ENCODE assay signal across 15 cellular contexts in the genomic region with DNA sequence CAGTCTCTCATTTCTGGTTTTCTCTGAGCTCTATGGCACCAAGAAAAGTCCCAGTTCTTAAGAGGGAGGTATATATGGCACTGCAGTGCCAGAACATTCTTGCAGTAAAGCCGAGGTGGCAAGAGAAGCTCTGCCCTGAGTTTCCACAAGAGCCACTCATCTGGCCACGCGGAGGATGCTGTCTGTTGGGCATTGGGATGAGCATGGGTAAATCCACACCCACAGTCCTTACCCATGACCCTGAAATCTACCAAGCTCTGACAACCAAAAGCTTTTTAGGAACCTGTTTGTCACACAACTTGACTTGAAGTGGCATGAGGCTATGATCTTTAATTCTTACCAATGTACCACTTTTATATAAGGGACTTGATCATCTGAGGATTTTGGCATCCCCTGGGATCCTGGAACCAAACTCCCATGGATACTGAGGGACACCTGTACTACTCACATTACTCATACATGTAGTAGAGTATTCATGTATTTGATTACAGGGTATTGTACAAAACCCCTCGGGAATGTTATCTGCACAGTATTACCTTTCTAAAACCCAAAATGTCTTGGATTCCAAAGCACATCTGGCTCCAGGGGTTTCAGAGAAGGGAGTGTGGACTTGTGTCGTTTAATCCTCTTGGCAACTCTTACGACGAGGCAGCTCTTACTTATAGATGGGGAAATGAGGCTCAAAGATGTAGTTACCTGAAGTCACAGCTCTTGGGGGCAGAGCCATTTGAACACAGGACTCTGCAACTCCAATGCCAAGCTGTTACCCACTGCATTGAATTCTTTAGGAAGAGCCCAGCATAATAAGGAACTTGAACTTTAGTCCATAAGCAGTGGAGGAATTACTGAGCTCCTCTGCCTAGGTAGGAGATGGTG. TPM values are rescaled to one million over a fixed set of nuclear protein-coding genes. Genes with fewer than 3 reads are reported as not detected.
A peak's percentile ranks its signal among the peaks of the same experiment; 100 is the strongest.
DNase-seq lines count a peak whose midpoint lies in the region; ATAC-seq and TF ChIP-seq lines count a peak whose summit lies in the region.
"Had no signal": no experiment of that assay in that cellular context is flagged by ENCODE, and none has a peak within 500 bp of the region (broad histone marks: within the 10 kb centered on the region; RNA-seq: fewer than 3 reads in every experiment).

No MANE protein-coding gene starts in this region.

- H3K9me3 Mint-ChIP-seq in memory B cell, result no peaks in the 10 kb centered on the region
- H3K9me3 Mint-ChIP-seq: mesothelial cell of epicardium had no signal

- CTCF ChIA-PET in HCT116 (lab: Charles Lee), result interaction anchor here (0.6 to 1.6 kb wide), 6 partner anchors 9 to 22 kb away, joined by 3 to 4 read pairs (median 3); a partner anchor contains a TSS

- no peaks in the 10 kb centered on the region for H3K9me2 ChIP-seq in HCT116 (ENCODE audit: insufficient read depth)

- no peak overlapping the region for H3K27ac ChIP-seq in HCT116 (ENCODE audit: low read depth, low read length)
- no peak overlapping the region for H3K27ac ChIP-seq in gastroesophageal sphincter
- H3K27ac ChIP-seq: ovary, skin epidermis had no signal

- peaks cover 0 to 20% of the 10 kb centered on the region in 2 experiments; a peak in 1 of 4 replicates for H3K4me1 ChIP-seq in HCT116 (ENCODE audit: control insufficient read depth in 1 of 2, insufficient read depth in 2 of 2, low read length in 2 of 2)
- H3K4me1 ChIP-seq in gastroesophageal sphincter, result peaks cover 0 to 9% (median 0%) of the 10 kb centered on the region in 3 donors
- H3K4me1 ChIP-seq: HAP-1 had no signal

- no peaks in the 10 kb centered on the region for H3K27me3 Mint-ChIP-seq in memory B cell

- peak; percentile 19 for DNase-seq in activated CD4-positive, alpha-beta T cell treated with anti-CD3 and anti-CD28 coated beads for 48 hours
- DNase-seq in activated CD4-positive, alpha-beta T cell treated with anti-CD3 and anti-CD28 coated beads for 4 hours, result no peak
- DNase-seq in HCT116 (ENCODE audit: low read depth, low spot score), result no peak
- DNase-seq in memory B cell (ENCODE audit: low spot score in 2 of 2), result no peak
- no peak for DNase-seq in stimulated activated CD4-positive, alpha-beta T cell treated with anti-CD3 and anti-CD28 coated beads, Interleukin-2, amount 100 ng/mL, for 48 hours
- DNase-seq: central memory CD4-positive, alpha-beta T cell; MG63; ovary; SIG-M5 had no signal

- no peak for TF ChIP-seq EP300 in gastroesophageal sphincter (IDR thresholded peaks at IDR 0.05)

- no peak for TF ChIP-seq CTCF in HCT116 (IDR thresholded peaks at IDR 0.05 in 2 of 3, conservative IDR thresholded peaks at IDR 0.05 in 1 of 3; ENCODE audit: borderline replicate concordance in 1 of 3, insufficient read depth in 1 of 3, low read depth in 2 of 3, low read length in 2 of 3)
- TF ChIP-seq CTCF in gastroesophageal sphincter (IDR thresholded peaks at IDR 0.05), result no peak

- peaks cover 17% of the 10 kb centered on the region for H3K36me3 Mint-ChIP-seq in memory B cell

- H4K20me1 ChIP-seq in HCT116 (ENCODE audit: insufficient read depth), result peaks cover 49% of the 10 kb centered on the region; the same call in 1 of the 2 replicates

- no peak overlapping the region for H3K9ac ChIP-seq in HCT116 (ENCODE audit: low read length)

- POLR2A ChIA-PET in HCT116 (lab: Charles Lee), result interaction anchor here (1.1 to 3.1 kb wide), 4 partner anchors 9 to 22 kb away, joined by 3 to 13 read pairs (median 4); a partner anchor contains a TSS

- H3K27me3 ChIP-seq in HCT116 (ENCODE audit: insufficient read depth, low read length), result no peaks in the 10 kb centered on the region
- H3K27me3 ChIP-seq in gastroesophageal sphincter, result no peaks in the 10 kb centered on the region
- H3K27me3 ChIP-seq: MG63, ovary had no signal

- TF ChIP-seq POLR2A in HCT116 (IDR thresholded peaks at IDR 0.05; ENCODE audit: borderline replicate concordance, extremely low read depth, insufficient read depth, insufficient read length) (no peak), gastroesophageal sphincter (IDR thresholded peaks at IDR 0.05) (no peak)

- H3K27ac Mint-ChIP-seq in memory B cell, result peak overlapping the region; percentile 71
- H3K27ac Mint-ChIP-seq: mesothelial cell of epicardium had no signal

- TF ChIP-seq RAD21 in HCT116 (IDR thresholded peaks at IDR 0.05; ENCODE audit: low read depth), result no peak

- WGBS in gastroesophageal sphincter (ENCODE audit: low coverage in 1 of 2), 2 donors, result 74 to 77% methylated on average over 4 to 7 of the region's 7 CpGs

- RAD21 ChIA-PET in HCT116 (lab: Charles Lee; ENCODE audit: low non-redundant PET in 1 of 2, low total read pairs in 2 of 2, uncharacterized antibody in 2 of 2, unreplicated experiment in 2 of 2), result no interaction called here

- intact Hi-C loops in HCT116 (cut with micrococcal nuclease), result loop anchor here (5.0 kb wide), 1 partner anchor 125 kb away; no protein-coding TSS in a partner anchor

- H3K4me3 Mint-ChIP-seq in memory B cell, result no peak overlapping the region
- H3K4me3 Mint-ChIP-seq: mesothelial cell of epicardium had no signal

- no peak overlapping the region for H2AFZ ChIP-seq in HCT116 (ENCODE audit: low read depth, low read length, poor library complexity, severe bottlenecking)

- ATAC-seq in HCT116 (peak; percentile 6; the same call in 1 of the 2 replicates), SK-N-SH treated with all-trans-retinoic acid at 6 μM for 48 hours (peak; percentile 5; the same call in 1 of the 3 replicates), memory B cell (ENCODE audit: low read depth) (no peak), gastroesophageal sphincter (no peak), HG02642 (IDR thresholded peaks at IDR 0.05; ENCODE audit: poor library complexity, unreplicated experiment) (no peak)

- no peaks in the 10 kb centered on the region for H3K9me3 ChIP-seq in HCT116 (ENCODE audit: control insufficient read depth in 1 of 2, insufficient read depth in 1 of 2, low read depth in 1 of 2, low read length in 2 of 2)
- no peaks in the 10 kb centered on the region for H3K9me3 ChIP-seq in gastroesophageal sphincter
- H3K9me3 ChIP-seq: HAP-1, MG63, ovary had no signal

- BruUV-seq in HCT116 (replicated peaks; lab: Mats Ljungman, UMichigan), result no TSS peak

- peaks cover 7% of the 10 kb centered on the region for H3K4me1 Mint-ChIP-seq in memory B cell

- H3K36me3 ChIP-seq in HCT116 (ENCODE audit: control insufficient read depth in 1 of 2, insufficient read depth in 2 of 2, low read length in 2 of 2), result peaks cover 43 to 63% of the 10 kb centered on the region in 2 experiments
- H3K36me3 ChIP-seq in gastroesophageal sphincter, result peaks cover 0 to 100% of the 10 kb centered on the region in 2 donors
- H3K36me3 ChIP-seq: ovary had no signal

- H3K4me3 ChIP-seq in HCT116 (replicated peaks in 1 of 2; ENCODE audit: low read depth in 1 of 2, low read length in 2 of 2) (no peak overlapping the region), gastroesophageal sphincter (no peak overlapping the region)
- H3K4me3 ChIP-seq: HAP-1, MG63, ovary, skin epidermis had no signal

- H3K4me2 ChIP-seq in HCT116 (ENCODE audit: low read length), result no peak overlapping the region

- H3K79me2 ChIP-seq in HCT116 (ENCODE audit: insufficient read depth, low read length), result peaks cover 43% of the 10 kb centered on the region

TF ChIP-seq in HCT116, 20 proteins besides CTCF, POLR2A, EP300 and RAD21:
- TF ChIP-seq POLR2AphosphoS5 (IDR thresholded peaks at IDR 0.05; ENCODE audit: low read depth, low read length), result no peak; the same call in none of the 2 replicates
- TF ChIP-seq ZFX (IDR thresholded peaks at IDR 0.05), result no peak
- no peak for TF ChIP-seq YY1 (IDR thresholded peaks at IDR 0.05; ENCODE audit: extremely low read depth, insufficient replicate concordance, low read depth, low read length)
- no peak for TF ChIP-seq SIN3A (IDR thresholded peaks at IDR 0.05; ENCODE audit: low read depth)
- TF ChIP-seq EZH2 (IDR thresholded peaks at IDR 0.05), result no peak
- 0 out of 2 replicates have a peak, but pooled peaks have one; percentile 5 for TF ChIP-seq JUND (IDR thresholded peaks at IDR 0.05)
- TF ChIP-seq, protein P1, sequence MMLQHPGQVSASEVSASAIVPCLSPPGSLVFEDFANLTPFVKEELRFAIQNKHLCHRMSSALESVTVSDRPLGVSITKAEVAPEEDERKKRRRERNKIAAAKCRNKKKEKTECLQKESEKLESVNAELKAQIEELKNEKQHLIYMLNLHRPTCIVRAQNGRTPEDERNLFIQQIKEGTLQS (IDR thresholded peaks at IDR 0.05), result no peak
- TF ChIP-seq CBX3 (IDR thresholded peaks at IDR 0.05; ENCODE audit: low read depth), result no peak

TF ChIP-seq in SK-N-SH treated with all-trans-retinoic acid at 6 μM for 48 hours, 23 proteins besides CTCF, POLR2A, EP300 and RAD21 (continues in another document):
- TF ChIP-seq ESRRG (CRISPR knock-in tag; IDR thresholded peaks at IDR 0.05), result no peak
- TF ChIP-seq, protein P2, sequence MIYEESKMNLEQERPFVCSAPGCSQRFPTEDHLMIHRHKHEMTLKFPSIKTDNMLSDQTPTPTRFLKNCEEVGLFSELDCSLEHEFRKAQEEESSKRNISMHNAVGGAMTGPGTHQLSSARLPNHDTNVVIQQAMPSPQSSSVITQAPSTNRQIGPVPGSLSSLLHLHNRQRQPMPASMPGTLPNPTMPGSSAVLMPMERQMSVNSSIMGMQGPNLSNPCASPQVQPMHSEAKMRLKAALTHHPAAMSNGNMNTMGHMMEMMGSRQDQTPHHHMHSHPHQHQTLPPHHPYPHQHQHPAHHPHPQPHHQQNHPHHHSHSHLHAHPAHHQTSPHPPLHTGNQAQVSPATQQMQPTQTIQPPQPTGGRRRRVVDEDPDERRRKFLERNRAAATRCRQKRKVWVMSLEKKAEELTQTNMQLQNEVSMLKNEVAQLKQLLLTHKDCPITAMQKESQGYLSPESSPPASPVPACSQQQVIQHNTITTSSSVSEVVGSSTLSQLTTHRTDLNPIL (CRISPR knock-in tag; IDR thresholded peaks at IDR 0.05; ENCODE audit: low read depth), result no peak
- TF ChIP-seq, protein P3, sequence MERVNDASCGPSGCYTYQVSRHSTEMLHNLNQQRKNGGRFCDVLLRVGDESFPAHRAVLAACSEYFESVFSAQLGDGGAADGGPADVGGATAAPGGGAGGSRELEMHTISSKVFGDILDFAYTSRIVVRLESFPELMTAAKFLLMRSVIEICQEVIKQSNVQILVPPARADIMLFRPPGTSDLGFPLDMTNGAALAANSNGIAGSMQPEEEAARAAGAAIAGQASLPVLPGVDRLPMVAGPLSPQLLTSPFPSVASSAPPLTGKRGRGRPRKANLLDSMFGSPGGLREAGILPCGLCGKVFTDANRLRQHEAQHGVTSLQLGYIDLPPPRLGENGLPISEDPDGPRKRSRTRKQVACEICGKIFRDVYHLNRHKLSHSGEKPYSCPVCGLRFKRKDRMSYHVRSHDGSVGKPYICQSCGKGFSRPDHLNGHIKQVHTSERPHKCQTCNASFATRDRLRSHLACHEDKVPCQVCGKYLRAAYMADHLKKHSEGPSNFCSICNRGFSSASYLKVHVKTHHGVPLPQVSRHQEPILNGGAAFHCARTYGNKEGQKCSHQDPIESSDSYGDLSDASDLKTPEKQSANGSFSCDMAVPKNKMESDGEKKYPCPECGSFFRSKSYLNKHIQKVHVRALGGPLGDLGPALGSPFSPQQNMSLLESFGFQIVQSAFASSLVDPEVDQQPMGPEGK (CRISPR knock-in tag; IDR thresholded peaks at IDR 0.05; ENCODE audit: borderline replicate concordance), result no peak

RNA-seq across cellular contexts. Expression of a gene that starts 8.8 kb away (rescaled TPM):
- 1,853 TPM for total RNA-seq in HCT116 (2021; ENCODE audit: unreplicated experiment)
- 3,831 and 4,369 TPM in 2 replicates for polyA plus RNA-seq in HCT116 (2012)
- 100 to 1,000 TPM; 679 to 924 (median 775) TPM for total RNA-seq in gastroesophageal sphincter

RNA-seq across cellular contexts. Expression of a gene that starts 36.1 kb away (rescaled TPM):
- total RNA-seq in HCT116 (2021; ENCODE audit: unreplicated experiment), result not detected
- polyA plus RNA-seq in HCT116 (2012), result 0.06 and 0.16 TPM in 2 replicates
- total RNA-seq in gastroesophageal sphincter, result 10 to 100 TPM; 11.5 to 29.9 (median 19.4) TPM

Comparison
In these comparisons a context has a peak if more than half of its experiments do, and no peak if none do; other contexts are left out.
1. ATAC-seq: peak in HCT116 (single experiment) and SK-N-SH treated with all-trans-retinoic acid at 6 μM for 48 hours (single experiment); none in memory B cell (single experiment), gastroesophageal sphincter (single experiment) and HG02642 (single experiment).
2. RNA of a gene that starts 36.1 kb away (total RNA-seq): 11.5 to 29.9 TPM in gastroesophageal sphincter; not detected in HCT116 (single experiment); every median in the first group is over 10 times any median in the second.